Comparison of ENCODE assay signal across 24 cellular contexts in the genomic region with DNA sequence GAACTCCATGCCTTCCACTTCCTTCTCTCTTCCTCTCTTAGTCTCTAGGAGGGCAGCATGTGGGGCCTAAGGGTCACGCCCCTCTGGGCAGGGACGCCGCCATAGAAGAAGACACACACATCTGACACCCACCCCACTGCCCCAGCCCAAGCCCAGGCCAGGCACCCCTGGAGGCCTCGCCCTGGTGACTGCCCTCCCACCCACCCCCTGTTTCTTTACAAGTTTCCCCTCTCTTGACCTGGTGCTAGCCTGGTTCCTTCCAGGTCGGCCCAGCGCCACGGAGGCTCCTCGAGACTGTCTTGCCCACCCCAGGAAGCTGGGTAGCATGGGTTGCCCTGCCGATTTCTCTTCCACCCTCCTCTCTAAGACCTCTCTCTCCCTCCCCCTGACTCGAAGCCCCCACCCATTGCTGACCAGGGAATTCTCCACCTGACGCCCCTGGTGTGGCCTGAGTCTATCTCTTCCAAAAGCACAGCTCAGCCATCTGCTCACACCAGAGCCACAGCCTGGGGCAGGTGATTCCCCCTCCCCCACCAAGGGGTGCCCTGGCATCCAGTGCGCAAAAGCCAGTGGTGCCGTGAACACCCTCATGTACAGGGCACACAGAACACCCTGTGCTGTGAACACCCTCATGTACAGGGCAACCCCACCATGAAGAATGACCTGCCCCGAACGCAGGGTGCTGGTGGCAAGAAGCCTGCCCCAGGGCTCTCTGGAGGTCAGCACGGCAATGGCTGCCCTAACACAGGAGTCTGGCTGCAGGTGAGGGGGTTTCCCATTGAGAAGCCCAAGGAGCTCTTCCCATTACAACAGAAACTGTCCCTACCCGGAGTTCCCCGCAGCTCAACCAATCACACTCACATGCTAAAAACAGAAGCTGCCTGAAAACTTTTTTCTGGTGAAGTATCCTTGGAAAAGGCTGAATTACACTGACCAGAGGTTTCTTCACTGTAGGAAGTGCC. TPM values are rescaled to one million over a fixed set of nuclear protein-coding genes. Genes with fewer than 3 reads are reported as not detected.
DNase-seq lines count a peak whose midpoint lies in the region; ATAC-seq and TF ChIP-seq lines count a peak whose summit lies in the region.
"Had no signal": no experiment of that assay in that cellular context is flagged by ENCODE, and none has a peak within 500 bp of the region (broad histone marks: within the 10 kb centered on the region; RNA-seq: fewer than 3 reads in every experiment).

No MANE protein-coding gene starts in this region.

- H2BK15ac ChIP-seq in mesendoderm (replicated peaks; ENCODE audit: low read depth) = no peak overlapping the region

- no peaks in the 10 kb centered on the region for H3K36me3 Mint-ChIP-seq in stimulated activated memory B cell treated with anti-CD40 and anti-IgM and Interleukin-4, amounts not matched to agents 10 μg/mL and 1 μg/mL and 100 μg/mL, for 72 hours
- H3K36me3 Mint-ChIP-seq in HFFc6 (ENCODE audit: low read depth) = peaks cover 10% of the 10 kb centered on the region

- H2BK5ac ChIP-seq in mesendoderm (ENCODE audit: low read length) = no peak overlapping the region

- H4K5ac ChIP-seq in mesendoderm (ENCODE audit: low read length) = no peak overlapping the region

- H3K56ac ChIP-seq in mesendoderm (ENCODE audit: low read length) = no peak overlapping the region

- no peak overlapping the region for H3K4ac ChIP-seq in mesendoderm (ENCODE audit: low read depth, low read length)

- H3K4me3 ChIP-seq in mesendoderm (ENCODE audit: low read length) = no peak overlapping the region
- H3K4me3 ChIP-seq: GM23338, MG63 had no signal

- no peak for TF ChIP-seq CTCF in HFFc6 (IDR thresholded peaks at IDR 0.05)

- H3K36me3 ChIP-seq in mesendoderm (ENCODE audit: control insufficient read depth, insufficient read depth, low read length) = no peaks in the 10 kb centered on the region
- H3K36me3 ChIP-seq: MG63 had no signal

- H3K23ac ChIP-seq in mesendoderm (ENCODE audit: low read length) = peak overlapping the region; percentile 66

- H4K8ac ChIP-seq in mesendoderm (ENCODE audit: low read depth, low read length) = no peak overlapping the region

- no peak overlapping the region for H3K27ac Mint-ChIP-seq in stimulated activated naive CD8-positive, alpha-beta T cell treated with anti-CD3 and anti-CD28 coated beads, Interleukin-15, amount 100 ng/mL, for 72 hours
- H3K27ac Mint-ChIP-seq in stimulated activated memory B cell treated with anti-CD40 and anti-IgM and Interleukin-4, amounts not matched to agents 10 μg/mL and 1 μg/mL and 100 μg/mL, for 72 hours = no peak overlapping the region
- H3K27ac Mint-ChIP-seq in HFFc6 = no peak overlapping the region
- H3K27ac Mint-ChIP-seq: CD4-positive, alpha-beta T cell; GM23338 had no signal

- no peaks in the 10 kb centered on the region for H3K79me1 ChIP-seq in mesendoderm (ENCODE audit: low read length)

- no peak overlapping the region for H3K4me2 ChIP-seq in mesendoderm (ENCODE audit: low read length)
- H3K4me2 ChIP-seq: GM23338 had no signal

- no peaks in the 10 kb centered on the region for H3K4me1 Mint-ChIP-seq in stimulated activated naive CD8-positive, alpha-beta T cell treated with anti-CD3 and anti-CD28 coated beads, Interleukin-15, amount 100 ng/mL, for 72 hours
- no peaks in the 10 kb centered on the region for H3K4me1 Mint-ChIP-seq in stimulated activated memory B cell treated with anti-CD40 and anti-IgM and Interleukin-4, amounts not matched to agents 10 μg/mL and 1 μg/mL and 100 μg/mL, for 72 hours
- no peaks in the 10 kb centered on the region for H3K4me1 Mint-ChIP-seq in HFFc6 (ENCODE audit: low read depth)
- H3K4me1 Mint-ChIP-seq: GM23338 had no signal

- peak; percentile 33 for ATAC-seq in stimulated activated naive CD8-positive, alpha-beta T cell treated with anti-CD3 and anti-CD28 coated beads, Interleukin-15, amount 100 ng/mL, for 72 hours
- ATAC-seq in stimulated activated naive CD8-positive, alpha-beta T cell treated with anti-CD3 and anti-CD28 coated beads, Interleukin-15, Interleukin-2, amounts not matched to agents 100 U/mL and 50 U/mL, for 24 hours = no peak
- ATAC-seq in stimulated activated memory B cell treated with anti-CD40 and anti-IgM and Interleukin-4, amounts not matched to agents 10 μg/mL and 1 μg/mL and 100 μg/mL, for 72 hours = peak; percentile 17
- ATAC-seq: GM23338, HCT116 had no signal

- WGBS in mesendoderm (ENCODE audit: extremely low coverage, insufficient coverage, low lambda C conversion rate) = no CpG with 5 or more reads among the region's 18 CpGs

- no peak overlapping the region for H2AK5ac ChIP-seq in mesendoderm (ENCODE audit: low read length)

- no peak overlapping the region for H3K4me3 Mint-ChIP-seq in stimulated activated naive CD8-positive, alpha-beta T cell treated with anti-CD3 and anti-CD28 coated beads, Interleukin-15, amount 100 ng/mL, for 72 hours
- H3K4me3 Mint-ChIP-seq in stimulated activated memory B cell treated with anti-CD40 and anti-IgM and Interleukin-4, amounts not matched to agents 10 μg/mL and 1 μg/mL and 100 μg/mL, for 72 hours = no peak overlapping the region
- H3K4me3 Mint-ChIP-seq in HFFc6 = no peak overlapping the region
- H3K4me3 Mint-ChIP-seq: CD4-positive, alpha-beta T cell; GM23338 had no signal

- no peaks in the 10 kb centered on the region for H3K79me2 ChIP-seq in mesendoderm (ENCODE audit: control insufficient read depth, insufficient read depth, low read length)

- no peak overlapping the region for H3K9ac ChIP-seq in mesendoderm (ENCODE audit: low read length)

- H3K27me3 Mint-ChIP-seq in stimulated activated naive CD8-positive, alpha-beta T cell treated with anti-CD3 and anti-CD28 coated beads, Interleukin-15, amount 100 ng/mL, for 72 hours = peaks cover 34% of the 10 kb centered on the region
- H3K27me3 Mint-ChIP-seq in stimulated activated memory B cell treated with anti-CD40 and anti-IgM and Interleukin-4, amounts not matched to agents 10 μg/mL and 1 μg/mL and 100 μg/mL, for 72 hours = peaks cover 27% of the 10 kb centered on the region
- H3K27me3 Mint-ChIP-seq in HFFc6 (ENCODE audit: insufficient read depth) = peaks cover 2% of the 10 kb centered on the region; the same call in 1 of the 2 replicates

- H3K4me1 ChIP-seq in mesendoderm (ENCODE audit: control insufficient read depth, low read depth, low read length) = no peaks in the 10 kb centered on the region

- H2BK120ac ChIP-seq in mesendoderm (ENCODE audit: low read depth, low read length) = no peak overlapping the region

- no peak for DNase-seq in stimulated activated naive CD8-positive, alpha-beta T cell treated with anti-CD3 and anti-CD28 coated beads, Interleukin-15, amount 100 ng/mL, for 72 hours
- no peak for DNase-seq in stimulated activated naive CD8-positive, alpha-beta T cell treated with anti-CD3 and anti-CD28 coated beads, Interleukin-15, Interleukin-2, amounts not matched to agents 100 U/mL and 50 U/mL, for 24 hours
- DNase-seq in mesendoderm (no peak), NCI-H1092 treated with DMSO at 0.1 percent for 48 hours (lab: John Stamatoyannopoulos, UW) (no peak), HFFc6 (no peak), epidermal melanocyte (ENCODE audit: insufficient read length, low spot score) (no peak)
- DNase-seq: CD4-positive, alpha-beta T cell; IMR-90; KG1; MG63; NCI-H2029; NCI-H446; NCI-H526; NCI-H82; NK-92 treated with Interleukin-12 subunit alpha and Interleukin-12 subunit beta, amount 100 ng/mL, for 24 hours; Right ventricle myocardium superior; RPMI8226 had no signal

- H3K9me3 Mint-ChIP-seq in stimulated activated naive CD8-positive, alpha-beta T cell treated with anti-CD3 and anti-CD28 coated beads, Interleukin-15, amount 100 ng/mL, for 72 hours = peaks cover 20 to 21% of the 10 kb centered on the region in 2 donors
- peaks cover 18% of the 10 kb centered on the region for H3K9me3 Mint-ChIP-seq in stimulated activated memory B cell treated with anti-CD40 and anti-IgM and Interleukin-4, amounts not matched to agents 10 μg/mL and 1 μg/mL and 100 μg/mL, for 72 hours
- H3K9me3 Mint-ChIP-seq in HFFc6 = peaks cover 40% of the 10 kb centered on the region

- H3K27me3 ChIP-seq in mesendoderm (ENCODE audit: insufficient read depth, low read length, poor library complexity) = no peaks in the 10 kb centered on the region
- H3K27me3 ChIP-seq: MG63 had no signal

- H3K18ac ChIP-seq in mesendoderm (ENCODE audit: low read length) = no peak overlapping the region

- H3K27ac ChIP-seq in mesendoderm (ENCODE audit: low read depth, low read length) = no peak overlapping the region

RNA-seq across cellular contexts. Expression of a gene that starts 13.4 kb away (rescaled TPM):
- polyA plus RNA-seq in mesendoderm (2013, experiment 1 of 2) = 25.9 TPM
- polyA plus RNA-seq in mesendoderm (2013, experiment 2 of 2) = 27.2 TPM
- total RNA-seq in HFFc6 (2021; fragmentation: NEBNext Ultra II Directional; extraction: Animal tissue kit (Norgen Biotek cat#: 25700)) = not detected
- total RNA-seq: A172, G401, IMR-90, SK-MEL-5 had no signal
- polyA plus RNA-seq: BJ, IMR-90 had no signal
